ENCODE assay signal across 12 cellular contexts in the genomic region with DNA sequence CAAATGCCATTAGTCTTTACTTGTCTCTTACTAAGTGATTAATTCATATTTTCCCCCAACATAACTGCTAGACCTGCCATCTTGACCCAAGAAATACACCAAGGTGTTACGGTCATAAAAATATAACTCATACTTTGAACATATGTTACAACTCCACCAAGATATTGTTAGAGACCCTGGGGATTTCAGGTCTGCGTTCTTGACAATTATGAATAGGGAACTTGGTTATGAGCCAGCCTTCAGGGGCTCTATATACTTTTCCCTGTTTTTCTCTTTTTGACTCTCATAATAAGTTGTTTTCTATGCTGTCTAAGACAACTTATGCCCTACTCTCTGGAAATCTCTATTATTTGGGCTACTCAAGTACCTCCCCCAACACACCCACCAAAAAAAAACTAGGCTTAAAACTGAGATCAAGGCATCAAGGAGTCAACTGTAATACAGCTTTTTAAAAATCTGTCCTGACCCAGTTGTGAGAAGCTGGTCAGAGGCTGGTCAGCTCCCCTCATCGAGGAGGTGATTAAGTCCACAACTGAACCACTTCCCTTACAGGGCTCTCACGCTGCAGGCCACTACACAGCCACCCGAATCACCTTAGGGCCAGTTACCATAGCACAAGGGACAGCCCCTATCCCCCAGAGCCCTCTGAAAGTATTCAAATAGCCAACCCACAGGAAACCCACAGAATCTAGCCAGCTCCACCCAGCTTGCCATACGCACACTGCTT. TPM values are rescaled to one million over a fixed set of nuclear protein-coding genes. Genes with fewer than 3 reads are reported as not detected.
DNase-seq lines count a peak whose midpoint lies in the region; ATAC-seq and TF ChIP-seq lines count a peak whose summit lies in the region.
"Had no signal": no experiment of that assay in that cellular context is flagged by ENCODE, and none has a peak within 500 bp of the region (broad histone marks: within the 10 kb centered on the region; RNA-seq: fewer than 3 reads in every experiment).

No MANE protein-coding gene starts in this region.

- no peak overlapping the region for H3K4me3 Mint-ChIP-seq in activated CD8-positive, alpha-beta T cell treated with anti-CD3 and anti-CD28 coated beads, Interleukin-2, amount 10 ng/mL, durations not matched to agents 7 days and 5 days
- H3K4me3 Mint-ChIP-seq: activated naive CD4-positive, alpha-beta T cell treated with anti-CD3 and anti-CD28 coated beads, Interleukin-2, amount 50 U/mL, for 24 hours had no signal

- H3K27ac Mint-ChIP-seq in activated CD8-positive, alpha-beta T cell treated with anti-CD3 and anti-CD28 coated beads, Interleukin-2, amount 10 ng/mL, durations not matched to agents 7 days and 5 days = no peak overlapping the region
- H3K27ac Mint-ChIP-seq: activated naive CD4-positive, alpha-beta T cell treated with anti-CD3 and anti-CD28 coated beads, Interleukin-2, amount 50 U/mL, for 24 hours had no signal

- in situ Hi-C loops in GM13977 (cut with MboI; ENCODE audit: low pct_unique_long_range_greater_than_20kb, low sequenced_read_pairs, unreplicated experiment) = no loop called here

- H3K27me3 ChIP-seq in effector memory CD4-positive, alpha-beta T cell (replicated peaks; ENCODE audit: control insufficient read depth, insufficient read depth, low read length, poor library complexity, severe bottlenecking) = peaks cover 3% of the 10 kb centered on the region

- H3K9me3 Mint-ChIP-seq in activated CD8-positive, alpha-beta T cell treated with anti-CD3 and anti-CD28 coated beads, Interleukin-2, amount 10 ng/mL, durations not matched to agents 7 days and 5 days (ENCODE audit: insufficient read depth) = peaks cover 8% of the 10 kb centered on the region
- H3K9me3 Mint-ChIP-seq: activated naive CD4-positive, alpha-beta T cell treated with anti-CD3 and anti-CD28 coated beads, Interleukin-2, amount 50 U/mL, for 24 hours had no signal

- ATAC-seq in GM19468 (IDR thresholded peaks at IDR 0.05; ENCODE audit: extremely low read depth, unreplicated experiment) (peak; percentile 94), HG03060 (IDR thresholded peaks at IDR 0.05; ENCODE audit: low read depth, unreplicated experiment) (peak; percentile 99)
- no peak for ATAC-seq in activated CD8-positive, alpha-beta T cell treated with anti-CD3 and anti-CD28 coated beads, Interleukin-2, amount 10 ng/mL, durations not matched to agents 7 days and 5 days
- ATAC-seq: HCT116 had no signal

- no peaks in the 10 kb centered on the region for H3K36me3 ChIP-seq in effector memory CD4-positive, alpha-beta T cell (ENCODE audit: control insufficient read depth, insufficient read depth, low read length)

- peaks cover 2% of the 10 kb centered on the region for H3K36me3 Mint-ChIP-seq in activated CD8-positive, alpha-beta T cell treated with anti-CD3 and anti-CD28 coated beads, Interleukin-2, amount 10 ng/mL, durations not matched to agents 7 days and 5 days (ENCODE audit: low read depth)
- H3K36me3 Mint-ChIP-seq: activated naive CD4-positive, alpha-beta T cell treated with anti-CD3 and anti-CD28 coated beads, Interleukin-2, amount 50 U/mL, for 24 hours had no signal

- no peaks in the 10 kb centered on the region for H3K9me3 ChIP-seq in effector memory CD4-positive, alpha-beta T cell (ENCODE audit: control insufficient read depth, low read length)

- peaks cover 5% of the 10 kb centered on the region for H3K27me3 Mint-ChIP-seq in activated CD8-positive, alpha-beta T cell treated with anti-CD3 and anti-CD28 coated beads, Interleukin-2, amount 10 ng/mL, durations not matched to agents 7 days and 5 days (ENCODE audit: low read depth)

- TF ChIP-seq CTCF in GM13977 (IDR thresholded peaks at IDR 0.05; ENCODE audit: extremely low read depth, insufficient read depth, missing control alignments) = no peak

- peaks cover 10% of the 10 kb centered on the region for H3K4me1 Mint-ChIP-seq in activated CD8-positive, alpha-beta T cell treated with anti-CD3 and anti-CD28 coated beads, Interleukin-2, amount 10 ng/mL, durations not matched to agents 7 days and 5 days (ENCODE audit: low read depth)

- H3K4me3 ChIP-seq in effector memory CD4-positive, alpha-beta T cell (ENCODE audit: insufficient read depth, low read depth, low read length, poor library complexity, severe bottlenecking) = no peak overlapping the region

- POLR2A ChIA-PET in activated CD8-positive, alpha-beta T cell treated with anti-CD3 and anti-CD28 coated beads, Interleukin-2, amount 10 ng/mL, durations not matched to agents 7 days and 5 days (lab: Charles Lee) = interaction anchor here (0.6 to 0.7 kb wide), 2 partner anchors 40 to 137 kb away, joined by 3 read pairs; no protein-coding TSS in a partner anchor

- CTCF ChIA-PET in activated CD8-positive, alpha-beta T cell treated with anti-CD3 and anti-CD28 coated beads, Interleukin-2, amount 10 ng/mL, durations not matched to agents 7 days and 5 days (lab: Charles Lee) = no interaction called here

- peaks cover 6% of the 10 kb centered on the region for H3K4me1 ChIP-seq in effector memory CD4-positive, alpha-beta T cell (ENCODE audit: control insufficient read depth, insufficient read depth, low read length, poor library complexity, severe bottlenecking)

- H3K27ac ChIP-seq in effector memory CD4-positive, alpha-beta T cell (ENCODE audit: insufficient read depth, low read length, poor library complexity, severe bottlenecking) = no peak overlapping the region

- DNase-seq in GM13977 (ENCODE audit: low spot score) = peak; percentile 73
- DNase-seq in activated CD8-positive, alpha-beta T cell treated with anti-CD3 and anti-CD28 coated beads, Interleukin-2, amount 10 ng/mL, durations not matched to agents 7 days and 5 days = peak; percentile 24
- DNase-seq in mesenteric fat pad (ENCODE audit: low spot score) = no peak
- DNase-seq in activated naive CD4-positive, alpha-beta T cell treated with Interleukin-2 at 50 U/mL for 16 hours = no peak
- no peak for DNase-seq in NCI-H1436 (lab: John Stamatoyannopoulos, UW)
- DNase-seq in effector memory CD4-positive, alpha-beta T cell = no peak
- DNase-seq: COR-L47, NCI-H1930 had no signal

RNA-seq across cellular contexts. Expression of a gene that starts 10.5 kb away (rescaled TPM):
- total RNA-seq in activated CD8-positive, alpha-beta T cell treated with anti-CD3 and anti-CD28 coated beads, Interleukin-2, amount 10 ng/mL, durations not matched to agents 7 days and 5 days = under 1 TPM; 0.53 to 0.70 TPM
- total RNA-seq in mesenteric fat pad = 10.9 TPM

RNA-seq across cellular contexts. Expression of a gene that starts 46.1 kb away (rescaled TPM):
- total RNA-seq in activated CD8-positive, alpha-beta T cell treated with anti-CD3 and anti-CD28 coated beads, Interleukin-2, amount 10 ng/mL, durations not matched to agents 7 days and 5 days = under 1 TPM; 0.29 to 0.66 TPM
- total RNA-seq in mesenteric fat pad = 10.1 TPM

Comparison
In these comparisons a context has a peak if more than half of its experiments do, and no peak if none do; other contexts are left out.
1. DNase-seq: peak in GM13977 (single experiment) and activated CD8-positive, alpha-beta T cell treated with anti-CD3 and anti-CD28 coated beads, Interleukin-2, amount 10 ng/mL, durations not matched to agents 7 days and 5 days (single experiment); none in mesenteric fat pad (single experiment), activated naive CD4-positive, alpha-beta T cell treated with Interleukin-2 at 50 U/mL for 16 hours (single experiment), NCI-H1436 (single experiment) and effector memory CD4-positive, alpha-beta T cell (0 of 3).